Comparison of ENCODE assay signal across 1 cellular context in the genomic region with DNA sequence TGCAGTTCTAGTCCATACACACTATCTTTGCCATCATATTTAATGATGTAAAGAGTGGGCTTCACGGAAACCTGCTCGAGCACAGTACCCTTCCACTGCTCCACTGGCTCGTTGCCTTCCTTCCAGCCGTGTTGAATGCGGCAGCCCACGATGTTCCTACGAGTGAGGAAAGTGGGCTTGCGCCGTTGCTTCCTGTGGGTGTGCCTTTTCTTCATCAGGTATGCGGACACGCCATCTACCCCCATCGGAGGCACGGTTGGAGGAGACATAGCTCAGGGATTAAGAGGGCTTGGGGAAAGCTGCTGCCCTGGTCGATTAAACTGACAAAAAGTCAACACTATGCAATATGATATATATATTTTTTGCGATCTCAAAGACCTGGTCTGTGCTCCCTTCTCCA.
A peak's percentile ranks its signal among the peaks of the same experiment; 100 is the strongest.
TF ChIP-seq lines count a peak whose summit lies in the region.

No MANE protein-coding gene starts in this region.

TF ChIP-seq in GM12878, 131 proteins besides CTCF, POLR2A, EP300 and RAD21:
- TF ChIP-seq EED (IDR thresholded peaks at IDR 0.05; ENCODE audit: low read depth): 0 out of 2 replicates have a peak, but pooled peaks have one; percentile 6
- no peak for TF ChIP-seq FOXM1 (IDR thresholded peaks at IDR 0.05; ENCODE audit: low read depth, low read length)
